17 cellular contexts compared by ENCODE assay signal in genomic region chr2:237861875-237862527, GRCh38. TPM values are rescaled to one million over a fixed set of nuclear protein-coding genes. Genes with fewer than 3 reads are reported as not detected.
DNase-seq lines count a peak whose midpoint lies in the region; ATAC-seq and TF ChIP-seq lines count a peak whose summit lies in the region.
"Had no signal": no experiment of that assay in that cellular context is flagged by ENCODE, and none has a peak within 500 bp of the region (broad histone marks: within the 10 kb centered on the region; RNA-seq: fewer than 3 reads in every experiment).

No MANE protein-coding gene starts in this region.

- H2AFZ ChIP-seq in GM23248 = no peak overlapping the region
- H2AFZ ChIP-seq in hepatocyte = no peak overlapping the region
- H2AFZ ChIP-seq in smooth muscle cell (ENCODE audit: low read depth) = no peak overlapping the region
- H2AFZ ChIP-seq: neural progenitor cell had no signal

- TF ChIP-seq EP300 in upper lobe of left lung (IDR thresholded peaks at IDR 0.05) = no peak

- H3K9me2 ChIP-seq in GM23248 (ENCODE audit: insufficient read depth) = no peaks in the 10 kb centered on the region
- H3K9me2 ChIP-seq in hepatocyte (replicated peaks; ENCODE audit: insufficient read depth) = no peaks in the 10 kb centered on the region

- H3K9me3 ChIP-seq in GM23248 (ENCODE audit: low read depth) = no peaks in the 10 kb centered on the region
- H3K9me3 ChIP-seq in hepatocyte (ENCODE audit: low read depth) = no peaks in the 10 kb centered on the region
- no peaks in the 10 kb centered on the region for H3K9me3 ChIP-seq in smooth muscle cell (replicated peaks; ENCODE audit: low read depth)
- H3K9me3 ChIP-seq in upper lobe of left lung = no peaks in the 10 kb centered on the region

- TF ChIP-seq CTCF in RWPE1 (conservative IDR thresholded peaks at IDR 0.05; ENCODE audit: low read depth) = no peak
- TF ChIP-seq CTCF in hepatocyte (IDR thresholded peaks at IDR 0.05; ENCODE audit: poor library complexity) = no peak
- TF ChIP-seq CTCF in smooth muscle cell (IDR thresholded peaks at IDR 0.05; ENCODE audit: borderline replicate concordance, insufficient read depth, poor library complexity, severe bottlenecking) = no peak
- no peak for TF ChIP-seq CTCF in upper lobe of left lung (IDR thresholded peaks at IDR 0.05)

- DNase-seq in GM23248 (peak; percentile 31), RWPE1 (ENCODE audit: low spot score) (no peak), hepatocyte (ENCODE audit: low spot score) (no peak), smooth muscle cell (lab: John Stamatoyannopoulos, UW; ENCODE audit: unreplicated experiment) (no peak), upper lobe of left lung (no peak), left lobe of liver (ENCODE audit: low spot score) (no peak), GM19240 (ENCODE audit: insufficient read length, low spot score) (no peak)
- DNase-seq: activated CD8-positive, alpha-beta memory T cell treated with anti-CD3 and anti-CD28 coated beads for 24 hours; foreskin keratinocyte; Kasumi-1; mesenchymal stem cell; NCI-H446 treated with DMSO at 0.1 percent for 48 hours had no signal

- H3K79me2 ChIP-seq in GM23248 (ENCODE audit: insufficient read depth) (no peaks in the 10 kb centered on the region), hepatocyte (peaks cover 37% of the 10 kb centered on the region), smooth muscle cell (ENCODE audit: low read depth) (no peaks in the 10 kb centered on the region)

- in situ Hi-C loops in GM23248 (cut with MboI) = loop anchor here (10.0 kb wide), 1 partner anchor 403 kb away; no protein-coding TSS in a partner anchor

- H4K20me1 ChIP-seq in GM23248 (ENCODE audit: insufficient read depth) (no peaks in the 10 kb centered on the region), hepatocyte (ENCODE audit: insufficient read depth, poor library complexity, severe bottlenecking) (no peaks in the 10 kb centered on the region), smooth muscle cell (ENCODE audit: low read depth) (no peaks in the 10 kb centered on the region)

- H3K9ac ChIP-seq in GM23248 = no peak overlapping the region
- no peak overlapping the region for H3K9ac ChIP-seq in smooth muscle cell (ENCODE audit: low read depth)
- H3K9ac ChIP-seq: neural progenitor cell had no signal

- H3K4me1 ChIP-seq in GM23248 (ENCODE audit: insufficient read depth) (peaks cover 41% of the 10 kb centered on the region), hepatocyte (ENCODE audit: insufficient read depth) (peaks cover 50% of the 10 kb centered on the region), smooth muscle cell (ENCODE audit: low read depth) (peaks cover 14% of the 10 kb centered on the region), upper lobe of left lung (peaks cover 5 to 22% (median 10%) of the 10 kb centered on the region in 4 donors)

- 56 to 58% methylated on average over 11 of the region's 11 CpGs for WGBS in GM23248 (ENCODE audit: low coverage in 1 of 2, low lambda C conversion rate in 2 of 2, missing lambda C conversion rate in 2 of 2), 2 experiments
- 68% methylated on average over 11 of the region's 11 CpGs for WGBS in hepatocyte (ENCODE audit: low lambda C conversion rate, missing lambda C conversion rate)
- 80% methylated on average over 11 of the region's 11 CpGs for whole genome bisulfite sequencing in smooth muscle cell (ENCODE audit: low lambda C conversion rate)
- WGBS in upper lobe of left lung, 2 donors = 79 to 83% methylated on average over 11 of the region's 11 CpGs

- H3K4me3 ChIP-seq in GM23248 (no peak overlapping the region), hepatocyte (no peak overlapping the region), smooth muscle cell (no peak overlapping the region), upper lobe of left lung (no peak overlapping the region)
- H3K4me3 ChIP-seq: neural progenitor cell had no signal

- no peak for ATAC-seq in upper lobe of left lung (ENCODE audit: low FRiP score in 2 of 2)
- ATAC-seq in left lobe of liver = no peak
- no peak for ATAC-seq in HG03025 (IDR thresholded peaks at IDR 0.05; ENCODE audit: low FRiP score, unreplicated experiment)
- ATAC-seq: foreskin keratinocyte; SK-N-SH treated with all-trans-retinoic acid at 6 μM for 48 hours; stimulated activated memory B cell treated with anti-CD40 and anti-IgM and Interleukin-4, amounts not matched to agents 10 μg/mL and 1 μg/mL and 100 μg/mL, for 72 hours had no signal

- H3K36me3 ChIP-seq in GM23248 (ENCODE audit: low read depth) (no peaks in the 10 kb centered on the region), hepatocyte (replicated peaks; ENCODE audit: insufficient read depth, low read depth) (no peaks in the 10 kb centered on the region), smooth muscle cell (ENCODE audit: low read depth) (no peaks in the 10 kb centered on the region), upper lobe of left lung (no peaks in the 10 kb centered on the region)
- H3K36me3 ChIP-seq: neural progenitor cell had no signal

- H3K27me3 ChIP-seq in GM23248 (replicated peaks; ENCODE audit: insufficient read depth) (no peaks in the 10 kb centered on the region), hepatocyte (no peaks in the 10 kb centered on the region), smooth muscle cell (ENCODE audit: low read depth) (peaks cover 4% of the 10 kb centered on the region), upper lobe of left lung (peaks cover 0 to 13% (median 4%) of the 10 kb centered on the region in 4 donors)
- H3K27me3 ChIP-seq: foreskin keratinocyte had no signal

- H3K27ac ChIP-seq in GM23248 = no peak overlapping the region
- peak overlapping the region; percentile 91 for H3K27ac ChIP-seq in RWPE1
- peak overlapping the region; percentile 70 for H3K27ac ChIP-seq in hepatocyte
- peak overlapping the region; percentile 13 for H3K27ac ChIP-seq in smooth muscle cell (ENCODE audit: low read depth)
- H3K27ac ChIP-seq in upper lobe of left lung = peak overlapping the region in 1 of 4 donors; percentile 35
- H3K27ac ChIP-seq: foreskin keratinocyte, neural progenitor cell had no signal

- TF ChIP-seq POLR2A in upper lobe of left lung (IDR thresholded peaks at IDR 0.05) = no peak

- peaks cover 24% of the 10 kb centered on the region for H3F3A ChIP-seq in GM23248 (ENCODE audit: insufficient read depth)
- H3F3A ChIP-seq in smooth muscle cell (ENCODE audit: low read depth) = peaks cover 18% of the 10 kb centered on the region

- POLR2A ChIA-PET in RWPE1 (lab: Yijun Ruan, JAX; ENCODE audit: low non-redundant PET) = no interaction called here

- CTCF ChIA-PET in RWPE1 (lab: Yijun Ruan, JAX) = interaction anchor here (0.5 to 0.6 kb wide), 2 partner anchors 349 to 709 kb away, joined by 3 to 7 read pairs; no protein-coding TSS in a partner anchor

- H3K4me2 ChIP-seq in GM23248 (ENCODE audit: unreplicated experiment) (no peak overlapping the region), hepatocyte (peak overlapping the region; percentile 92), smooth muscle cell (peak overlapping the region; percentile 83)
- H3K4me2 ChIP-seq: neural progenitor cell had no signal

RNA-seq across cellular contexts. Expression of gene RAMP1, which starts 2.6 kb away (rescaled TPM):
- total RNA-seq in GM23248 (2014; rRNA removed; shearing (Covaris generic)) = 4.1 and 4.8 TPM in 2 replicates
- polyA plus RNA-seq in GM23248 (2016; fragmentation: Nextera tagmentation; extraction: Ambion mirVana) (11.1 and 11.8 TPM in 2 replicates), hepatocyte (329 and 383 TPM in 2 replicates), smooth muscle cell (70.8 and 72.0 TPM in 2 replicates)
- total RNA-seq in hepatocyte (134 and 156 TPM in 2 replicates), smooth muscle cell (11.1 and 24.0 TPM in 2 replicates), upper lobe of left lung (10 to 100 TPM in 3 of 6 donors, 1 to 10 TPM in 3; 3.4 to 14.4 (median 9.9) TPM), left lobe of liver (10.0 TPM)
- total RNA-seq: OCI-LY7 had no signal
